In the genomic region with DNA sequence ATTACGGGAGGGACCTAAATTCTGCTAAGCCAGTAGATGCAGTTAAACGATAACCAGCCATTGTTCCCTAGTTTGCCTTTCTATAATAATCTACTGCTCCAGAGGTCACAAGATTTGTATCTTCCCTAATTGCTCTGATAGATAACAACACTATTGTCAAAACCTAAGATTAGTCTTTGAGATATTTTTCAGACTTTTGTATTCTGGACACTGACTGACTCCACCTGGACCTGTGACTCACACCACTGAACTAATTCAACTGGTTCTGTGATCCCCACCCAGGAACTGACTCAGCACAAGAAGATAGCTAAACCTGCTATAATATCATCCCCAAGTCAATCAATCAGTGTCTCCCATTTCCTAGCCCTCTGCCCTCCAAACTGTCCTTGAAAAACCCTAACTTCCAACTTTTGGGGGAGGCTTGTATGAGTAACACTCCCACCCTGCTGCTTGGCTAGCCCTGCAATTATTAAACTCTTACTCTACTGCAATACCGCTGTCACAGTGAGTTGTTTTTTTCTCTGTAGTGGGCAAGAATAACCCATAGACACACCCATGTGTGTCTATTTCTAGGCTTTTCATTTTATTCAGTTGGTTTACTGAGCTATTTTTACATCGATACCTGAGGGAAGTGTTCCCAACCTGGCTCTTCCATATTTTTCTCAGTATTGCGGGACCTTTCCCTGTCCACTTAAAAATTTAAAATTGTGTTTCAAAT, we compare ENCODE assay signal across 17 cellular contexts. TPM values are rescaled to one million over a fixed set of nuclear protein-coding genes. Genes with fewer than 3 reads are reported as not detected.
DNase-seq lines count a peak whose midpoint lies in the region; ATAC-seq, FAIRE-seq and TF ChIP-seq lines count a peak whose summit lies in the region.
"Had no signal": no experiment of that assay in that cellular context is flagged by ENCODE, and none has a peak within 500 bp of the region (broad histone marks: within the 10 kb centered on the region; RNA-seq: fewer than 3 reads in every experiment).

No MANE protein-coding gene starts in this region.

- no peak overlapping the region for H3K27ac ChIP-seq in astrocyte (ENCODE audit: low read depth, low read length)
- H3K27ac ChIP-seq in hepatocyte: no peak overlapping the region
- H3K27ac ChIP-seq: colonic mucosa, heart right ventricle had no signal

- FAIRE-seq in astrocyte (lab: Jason Lieb, UNC): no peak

- ATAC-seq in GM19328 (IDR thresholded peaks at IDR 0.05; ENCODE audit: unreplicated experiment): no peak
- ATAC-seq: stimulated activated naive CD8-positive, alpha-beta T cell treated with anti-CD3 and anti-CD28 coated beads, Interleukin-15, amount 100 ng/mL, for 72 hours had no signal

- POLR2A ChIA-PET in Caco-2 (lab: Charles Lee): no interaction called here

- H3K27me3 Mint-ChIP-seq in Caco-2 (ENCODE audit: insufficient read depth, unreplicated experiment) (no peaks in the 10 kb centered on the region), astrocyte (ENCODE audit: low read depth, unreplicated experiment) (no peaks in the 10 kb centered on the region)
- H3K27me3 Mint-ChIP-seq: stimulated activated naive CD8-positive, alpha-beta T cell treated with anti-CD3 and anti-CD28 coated beads, Interleukin-15, amount 100 ng/mL, for 72 hours had no signal

- CTCF ChIA-PET in Caco-2 (lab: Charles Lee): no interaction called here

- BruUV-seq in Caco-2 (replicated peaks; lab: Mats Ljungman, UMichigan): no TSS peak

- TF ChIP-seq CTCF in Caco-2 (IDR thresholded peaks at IDR 0.05; ENCODE audit: insufficient read depth in 1 of 2, low read depth in 1 of 2, low read length in 1 of 2, severe bottlenecking in 1 of 2, unreplicated experiment in 1 of 2): no peak
- no peak for TF ChIP-seq CTCF in astrocyte (IDR thresholded peaks at IDR 0.05; ENCODE audit: insufficient read depth, low read depth, low read length)
- TF ChIP-seq CTCF in hepatocyte (IDR thresholded peaks at IDR 0.05; ENCODE audit: poor library complexity): no peak

- no peak overlapping the region for H3K4me2 ChIP-seq in astrocyte (ENCODE audit: low read length)
- no peak overlapping the region for H3K4me2 ChIP-seq in hepatocyte

- no peaks in the 10 kb centered on the region for H3K36me3 Mint-ChIP-seq in Caco-2 (ENCODE audit: insufficient read depth, unreplicated experiment)
- peaks cover 2% of the 10 kb centered on the region for H3K36me3 Mint-ChIP-seq in astrocyte (ENCODE audit: low read depth, unreplicated experiment)

- H3K9me3 Mint-ChIP-seq in Caco-2 (ENCODE audit: unreplicated experiment) (peaks cover 14% of the 10 kb centered on the region), astrocyte (ENCODE audit: unreplicated experiment) (peaks cover 7% of the 10 kb centered on the region)

- no peaks in the 10 kb centered on the region for H4K20me1 ChIP-seq in astrocyte (ENCODE audit: insufficient read depth, low read length)
- no peaks in the 10 kb centered on the region for H4K20me1 ChIP-seq in hepatocyte (ENCODE audit: insufficient read depth, poor library complexity, severe bottlenecking)

- H2AFZ ChIP-seq in astrocyte (ENCODE audit: low read depth, low read length): no peak overlapping the region
- no peak overlapping the region for H2AFZ ChIP-seq in hepatocyte

- H3K4me1 ChIP-seq in Caco-2: peaks cover 6% of the 10 kb centered on the region; the same call in 1 of the 2 replicates
- peaks cover 4% of the 10 kb centered on the region for H3K4me1 ChIP-seq in astrocyte (ENCODE audit: insufficient read depth, low read length)
- no peaks in the 10 kb centered on the region for H3K4me1 ChIP-seq in hepatocyte (ENCODE audit: insufficient read depth)
- H3K4me1 ChIP-seq: colonic mucosa, HAP-1 had no signal

- H3K27me3 ChIP-seq in Caco-2 (replicated peaks; ENCODE audit: control insufficient read depth, insufficient read depth, low read length): no peaks in the 10 kb centered on the region
- no peaks in the 10 kb centered on the region for H3K27me3 ChIP-seq in astrocyte (ENCODE audit: insufficient read depth, low read length)
- no peaks in the 10 kb centered on the region for H3K27me3 ChIP-seq in hepatocyte
- H3K27me3 ChIP-seq: colonic mucosa, heart right ventricle had no signal

- H3K4me1 Mint-ChIP-seq in Caco-2 (ENCODE audit: low read depth, unreplicated experiment) (peaks cover 18% of the 10 kb centered on the region), astrocyte (ENCODE audit: low read depth, unreplicated experiment) (peaks cover 8% of the 10 kb centered on the region)
- H3K4me1 Mint-ChIP-seq: neural crest cell had no signal

- H3K9me2 ChIP-seq in hepatocyte (replicated peaks; ENCODE audit: insufficient read depth): no peaks in the 10 kb centered on the region

- H3K4me3 Mint-ChIP-seq in Caco-2 (ENCODE audit: unreplicated experiment) (no peak overlapping the region), astrocyte (ENCODE audit: unreplicated experiment) (peak overlapping the region; percentile 5)
- H3K4me3 Mint-ChIP-seq: mesothelial cell of epicardium; neural crest cell; stimulated activated naive CD8-positive, alpha-beta T cell treated with anti-CD3 and anti-CD28 coated beads, Interleukin-15, amount 100 ng/mL, for 72 hours had no signal

- 86% methylated on average over 5 of the region's 5 CpGs for WGBS in hepatocyte (ENCODE audit: low lambda C conversion rate, missing lambda C conversion rate)

- no peak overlapping the region for H3K27ac Mint-ChIP-seq in Caco-2 (ENCODE audit: unreplicated experiment)
- peak overlapping the region; percentile 75 for H3K27ac Mint-ChIP-seq in astrocyte (ENCODE audit: unreplicated experiment)
- H3K27ac Mint-ChIP-seq: mesothelial cell of epicardium; stimulated activated naive CD8-positive, alpha-beta T cell treated with anti-CD3 and anti-CD28 coated beads, Interleukin-15, amount 100 ng/mL, for 72 hours had no signal

- H3K9me3 ChIP-seq in Caco-2: peaks cover 7% of the 10 kb centered on the region; the same call in 1 of the 2 replicates
- H3K9me3 ChIP-seq in astrocyte (ENCODE audit: insufficient read depth, low read depth, low read length): no peaks in the 10 kb centered on the region
- no peaks in the 10 kb centered on the region for H3K9me3 ChIP-seq in hepatocyte (ENCODE audit: low read depth)
- H3K9me3 ChIP-seq: colonic mucosa, HAP-1 had no signal

- intact Hi-C loops in Caco-2 (cut with micrococcal nuclease; ENCODE audit: unreplicated experiment): no loop called here

- no peaks in the 10 kb centered on the region for H3K36me3 ChIP-seq in Caco-2 (ENCODE audit: control insufficient read depth, insufficient read depth, low read length)
- no peaks in the 10 kb centered on the region for H3K36me3 ChIP-seq in astrocyte (ENCODE audit: insufficient read depth, low read length)
- no peaks in the 10 kb centered on the region for H3K36me3 ChIP-seq in hepatocyte (replicated peaks; ENCODE audit: insufficient read depth, low read depth)
- H3K36me3 ChIP-seq: colonic mucosa, HAP-1, heart right ventricle had no signal

- DNase-seq in Caco-2 (peak; percentile 16 to 41), HT-29 (ENCODE audit: low spot score) (peak; percentile 59), astrocyte (ENCODE audit: low read depth) (peak; percentile 25), iris pigment epithelial cell (ENCODE audit: low read depth) (peak; percentile 41), hepatocyte (ENCODE audit: low spot score) (no peak), DMS79 treated with DMSO at 0.1 percent for 48 hours (lab: John Stamatoyannopoulos, UW) (no peak)
- DNase-seq in activated CD4-positive, alpha-beta T cell treated with anti-CD3 and anti-CD28 coated beads for 1 hour: no peak
- DNase-seq: colonic mucosa; GDM1; heart right ventricle; kidney glomerular epithelial cell; stimulated activated naive CD8-positive, alpha-beta T cell treated with anti-CD3 and anti-CD28 coated beads, Interleukin-15, amount 100 ng/mL, for 72 hours; T-helper 1 cell had no signal

- H3K4me3 ChIP-seq in Caco-2 (ENCODE audit: low read depth, low read length): no peak overlapping the region
- no peak overlapping the region for H3K4me3 ChIP-seq in astrocyte (ENCODE audit: insufficient read depth, low read depth, low read length)
- no peak overlapping the region for H3K4me3 ChIP-seq in hepatocyte
- H3K4me3 ChIP-seq: colonic mucosa, HAP-1, heart right ventricle had no signal

- H3K79me2 ChIP-seq in astrocyte (ENCODE audit: insufficient read depth, low read length): peaks cover 3% of the 10 kb centered on the region
- peaks cover 21% of the 10 kb centered on the region for H3K79me2 ChIP-seq in hepatocyte

- H3K9ac ChIP-seq in astrocyte (ENCODE audit: low read length): no peak overlapping the region

RNA-seq across cellular contexts. Expression of gene KIFAP3, which starts 11.2 kb away (rescaled TPM):
- total RNA-seq in Caco-2 (2022) (10.9 and 11.0 TPM in 2 replicates), astrocyte (32.8 and 39.1 TPM in 2 replicates), hepatocyte (20.0 and 28.2 TPM in 2 replicates)
- 2.2 and 3.5 TPM in 2 replicates for total RNA-seq in HT-29 (2014; rRNA removed; shearing (Covaris generic))
- 15.4 and 18.9 TPM in 2 replicates for polyA plus RNA-seq in hepatocyte

Comparison
In these comparisons a context has a peak if more than half of its experiments do, and no peak if none do; other contexts are left out.
1. DNase-seq: peak in Caco-2 (2 of 2), HT-29 (single experiment), astrocyte (single experiment) and iris pigment epithelial cell (single experiment); none in activated CD4-positive, alpha-beta T cell treated with anti-CD3 and anti-CD28 coated beads for 1 hour (single experiment), hepatocyte (single experiment) and DMS79 treated with DMSO at 0.1 percent for 48 hours (single experiment).